ENCODE assay signal across 24 cellular contexts in the genomic region with DNA sequence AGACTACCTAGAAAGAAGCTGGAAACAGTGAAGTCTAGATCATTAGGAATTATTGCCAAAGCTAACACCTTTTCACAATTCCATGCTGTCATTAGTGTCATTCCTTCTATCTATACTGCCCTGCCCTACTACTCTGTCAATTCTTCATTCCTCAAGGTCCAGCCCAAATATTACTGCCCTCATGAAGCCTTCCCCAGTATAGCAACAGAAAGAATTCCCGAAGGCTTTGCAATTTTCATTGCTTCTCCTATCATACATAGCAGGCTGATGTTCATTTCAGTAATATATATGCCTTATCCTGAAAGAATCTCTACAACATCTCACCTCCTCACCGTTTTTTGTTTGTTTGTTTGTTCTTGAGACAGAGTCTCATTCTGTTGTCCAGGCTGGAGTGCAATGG.
DNase-seq lines count a peak whose midpoint lies in the region; ATAC-seq and TF ChIP-seq lines count a peak whose summit lies in the region.
"Had no signal": no experiment of that assay in that cellular context is flagged by ENCODE, and none has a peak within 500 bp of the region (broad histone marks: within the 10 kb centered on the region; RNA-seq: fewer than 3 reads in every experiment).

No MANE protein-coding gene starts in this region.

- DNase-seq in Caco-2 (no peak), RWPE2 (ENCODE audit: low spot score) (no peak), dorsolateral prefrontal cortex (no peak), NCI-H2029 (lab: John Stamatoyannopoulos, UW) (no peak), NCI-H2107 treated with DMSO at 0.1 percent for 48 hours (lab: John Stamatoyannopoulos, UW; ENCODE audit: unreplicated experiment) (no peak)
- DNase-seq: AML-193; CD4-positive, alpha-beta T cell; CD8-positive, alpha-beta T cell; DMS 273 treated with DMSO at 0.1 percent for 48 hours; DMS153; DMS53; DMS79; DND-41; EL; GDM1 had no signal

- H3K27ac Mint-ChIP-seq in Caco-2 (ENCODE audit: unreplicated experiment): peak overlapping the region; percentile 64
- H3K27ac Mint-ChIP-seq: B cell; CD4-positive, alpha-beta T cell; CD8-positive, alpha-beta T cell had no signal

- ATAC-seq in RWPE2 (ENCODE audit: low read depth): no peak
- no peak for ATAC-seq in GM21423 (IDR thresholded peaks at IDR 0.05; ENCODE audit: unreplicated experiment)
- ATAC-seq in HG02759 (IDR thresholded peaks at IDR 0.05; ENCODE audit: unreplicated experiment): no peak
- ATAC-seq: A549; CD8-positive, alpha-beta T cell; GM12878 had no signal

- POLR2A ChIA-PET in Caco-2 (lab: Charles Lee): no interaction called here

- H3K27me3 Mint-ChIP-seq in Caco-2 (ENCODE audit: insufficient read depth, unreplicated experiment): no peaks in the 10 kb centered on the region
- H3K27me3 Mint-ChIP-seq: B cell had no signal

- peaks cover 34% of the 10 kb centered on the region for H3K36me3 Mint-ChIP-seq in Caco-2 (ENCODE audit: insufficient read depth, unreplicated experiment)
- H3K36me3 Mint-ChIP-seq: CD8-positive, alpha-beta T cell had no signal

- H3K9me3 Mint-ChIP-seq in Caco-2 (ENCODE audit: unreplicated experiment): no peaks in the 10 kb centered on the region
- H3K9me3 Mint-ChIP-seq: CD4-positive, alpha-beta T cell; CD8-positive, alpha-beta T cell had no signal

- H3K4me3 ChIP-seq in Caco-2 (ENCODE audit: low read depth, low read length) (no peak overlapping the region), RWPE2 (ENCODE audit: severe bottlenecking) (no peak overlapping the region), dorsolateral prefrontal cortex (no peak overlapping the region), subcutaneous abdominal adipose tissue (ENCODE audit: low read depth in 1 of 5, low read length in 5 of 5) (no peak overlapping the region)
- H3K4me3 ChIP-seq: A549; BLaER1 treated with 17β-estradiol and CSF1 and Interleukin-3, amounts not matched to agents 10 nM and 100 nM; GM12878 had no signal

- no peak overlapping the region for H3K4me3 Mint-ChIP-seq in Caco-2 (ENCODE audit: unreplicated experiment)
- H3K4me3 Mint-ChIP-seq: B cell; CD4-positive, alpha-beta T cell; CD8-positive, alpha-beta T cell had no signal

- intact Hi-C loops in Caco-2 (cut with micrococcal nuclease; ENCODE audit: unreplicated experiment) (no loop called here), dorsolateral prefrontal cortex (cut with DNase I) (no loop called here)

- no peak overlapping the region for H3K9ac ChIP-seq in subcutaneous abdominal adipose tissue (ENCODE audit: low read length in 5 of 5)
- H3K9ac ChIP-seq: BLaER1 treated with 17β-estradiol and CSF1 and Interleukin-3, amounts not matched to agents 10 nM and 100 nM had no signal

- no peaks in the 10 kb centered on the region for H3K27me3 ChIP-seq in Caco-2 (replicated peaks; ENCODE audit: control insufficient read depth, insufficient read depth, low read length)
- no peaks in the 10 kb centered on the region for H3K27me3 ChIP-seq in RWPE2 (ENCODE audit: insufficient read depth, poor library complexity, severe bottlenecking)
- H3K27me3 ChIP-seq in dorsolateral prefrontal cortex: no peaks in the 10 kb centered on the region
- H3K27me3 ChIP-seq in subcutaneous abdominal adipose tissue (ENCODE audit: control insufficient read depth in 5 of 5, insufficient read depth in 4 of 5, low read length in 5 of 5): no peaks in the 10 kb centered on the region
- H3K27me3 ChIP-seq: BLaER1 treated with 17β-estradiol and CSF1 and Interleukin-3, amounts not matched to agents 10 nM and 100 nM had no signal

- CTCF ChIA-PET in Caco-2 (lab: Charles Lee): no interaction called here

- H3K36me3 ChIP-seq in Caco-2 (ENCODE audit: control insufficient read depth, insufficient read depth, low read length): no peaks in the 10 kb centered on the region
- H3K36me3 ChIP-seq in RWPE2 (ENCODE audit: low read depth): no peaks in the 10 kb centered on the region
- no peaks in the 10 kb centered on the region for H3K36me3 ChIP-seq in subcutaneous abdominal adipose tissue (ENCODE audit: control insufficient read depth in 5 of 5, insufficient read depth in 5 of 5, low read length in 5 of 5)
- H3K36me3 ChIP-seq: BLaER1 treated with 17β-estradiol and CSF1 and Interleukin-3, amounts not matched to agents 10 nM and 100 nM had no signal

- BruUV-seq in Caco-2 (replicated peaks; lab: Mats Ljungman, UMichigan): no TSS peak

- peaks cover 37% of the 10 kb centered on the region for H3K4me1 Mint-ChIP-seq in Caco-2 (ENCODE audit: low read depth, unreplicated experiment)
- H3K4me1 Mint-ChIP-seq: B cell had no signal

- no peak for TF ChIP-seq CTCF in Caco-2 (IDR thresholded peaks at IDR 0.05; ENCODE audit: insufficient read depth in 1 of 2, low read depth in 1 of 2, low read length in 1 of 2, severe bottlenecking in 1 of 2, unreplicated experiment in 1 of 2)
- no peak for TF ChIP-seq CTCF in RWPE2 (IDR thresholded peaks at IDR 0.05; ENCODE audit: poor library complexity, severe bottlenecking)
- no peak for TF ChIP-seq CTCF in dorsolateral prefrontal cortex (IDR thresholded peaks at IDR 0.05 in 54 of 56, conservative IDR thresholded peaks at IDR 0.05 in 2 of 56; ENCODE audit: low read depth in 1 of 56, partially characterized antibody in 56 of 56)

- H3K27ac ChIP-seq in RWPE2 (ENCODE audit: poor library complexity, severe bottlenecking) (peak overlapping the region; percentile 97), dorsolateral prefrontal cortex (peak overlapping the region in 34 of 59 donors; percentile 2 to 100 (median 92)), subcutaneous abdominal adipose tissue (ENCODE audit: low read depth, low read length) (peak overlapping the region; percentile 51)
- H3K27ac ChIP-seq: 22Rv1; A549; BLaER1 treated with 17β-estradiol and CSF1 and Interleukin-3, amounts not matched to agents 10 nM and 100 nM; C4-2B had no signal

- H3K4me1 ChIP-seq in Caco-2 (peaks cover 34% of the 10 kb centered on the region), RWPE2 (ENCODE audit: insufficient read depth, poor library complexity, severe bottlenecking) (peaks cover 48% of the 10 kb centered on the region), subcutaneous abdominal adipose tissue (ENCODE audit: control insufficient read depth in 5 of 5, insufficient read depth in 5 of 5, low read length in 5 of 5) (peaks cover 5 to 47% (median 41%) of the 10 kb centered on the region in 5 donors)

- H3K9me3 ChIP-seq in Caco-2 (no peaks in the 10 kb centered on the region), RWPE2 (ENCODE audit: severe bottlenecking) (no peaks in the 10 kb centered on the region), subcutaneous abdominal adipose tissue (ENCODE audit: control insufficient read depth in 5 of 5, low read length in 5 of 5) (no peaks in the 10 kb centered on the region)
- H3K9me3 ChIP-seq: A549 had no signal
